1 cellular context compared by ENCODE assay signal in genomic region chr1:12229835-12230548, GRCh38.
TF ChIP-seq lines count a peak whose summit lies in the region.

Gene VPS13D (plus strand): TSS chr1:12230030. CDS start chr1:12234267, 4,237 bp downstream.

TF ChIP-seq in HepG2, 621 proteins besides CTCF, POLR2A, EP300 and RAD21 (continued from another document and continues in another):
- TF ChIP-seq ZNF513 (CRISPR knock-in tag; conservative IDR thresholded peaks at IDR 0.05) (0 out of 2 replicates have a peak, but pooled peaks have one; percentile 35), TMF1 (CRISPR knock-in tag; IDR thresholded peaks at IDR 0.05; ENCODE audit: low read depth) (0 out of 2 replicates have a peak, but pooled peaks have one; percentile 72), ZKSCAN1 (IDR thresholded peaks at IDR 0.05; ENCODE audit: low read length) (no peak), LBX2 (CRISPR knock-in tag; IDR thresholded peaks at IDR 0.05; ENCODE audit: borderline replicate concordance) (0 out of 2 replicates have a peak, but pooled peaks have one; percentile 51), ZNF552 (CRISPR knock-in tag; IDR thresholded peaks at IDR 0.05; ENCODE audit: borderline replicate concordance) (0 out of 2 replicates have a peak, but pooled peaks have one; percentile 13), ZNF280D (CRISPR knock-in tag; IDR thresholded peaks at IDR 0.05) (no peak), MEIS1 (CRISPR knock-in tag; IDR thresholded peaks at IDR 0.05; ENCODE audit: borderline replicate concordance) (0 out of 2 replicates have a peak, but pooled peaks have one; percentile 30), ZBTB40 (IDR thresholded peaks at IDR 0.05) (no peak), ZBTB40 (CRISPR knock-in tag; IDR thresholded peaks at IDR 0.05) (0 out of 2 replicates have a peak, but pooled peaks have one; percentile 34), ZNF567 (CRISPR knock-in tag; IDR thresholded peaks at IDR 0.05; ENCODE audit: borderline replicate concordance) (no peak), ZNF510 (CRISPR knock-in tag; IDR thresholded peaks at IDR 0.05; ENCODE audit: low read depth) (no peak), FUBP1 (CRISPR knock-in tag; IDR thresholded peaks at IDR 0.05; ENCODE audit: borderline replicate concordance) (no peak), ZNF574 (CRISPR knock-in tag; IDR thresholded peaks at IDR 0.05) (peak; percentile 74), SP2 (CRISPR knock-in tag; IDR thresholded peaks at IDR 0.05) (no peak), SPEN (CRISPR knock-in tag; IDR thresholded peaks at IDR 0.05; ENCODE audit: low read depth) (peak; percentile 68; the same call in 1 of the 2 replicates), LCORL (IDR thresholded peaks at IDR 0.05) (no peak), LCORL (CRISPR knock-in tag; IDR thresholded peaks at IDR 0.05) (no peak), KAT2B (IDR thresholded peaks at IDR 0.05; ENCODE audit: borderline replicate concordance, low read depth, low read length) (no peak), GFI1 (CRISPR knock-in tag; IDR thresholded peaks at IDR 0.05; ENCODE audit: borderline replicate concordance) (no peak), IKZF5 (CRISPR knock-in tag; IDR thresholded peaks at IDR 0.05) (0 out of 2 replicates have a peak, but pooled peaks have one; percentile 33), ZGPAT (CRISPR knock-in tag; IDR thresholded peaks at IDR 0.05) (peak; percentile 8; the same call in 1 of the 2 replicates), TOPORS (CRISPR knock-in tag; IDR thresholded peaks at IDR 0.05) (0 out of 2 replicates have a peak, but pooled peaks have one; percentile 57), BORCS8-MEF2B (CRISPR knock-in tag; IDR thresholded peaks at IDR 0.05) (0 out of 2 replicates have a peak, but pooled peaks have one; percentile 51), ZNF326 (CRISPR knock-in tag; IDR thresholded peaks at IDR 0.05; ENCODE audit: borderline replicate concordance) (no peak), ZNF691 (CRISPR knock-in tag; IDR thresholded peaks at IDR 0.05; ENCODE audit: borderline replicate concordance, low read depth) (0 out of 2 replicates have a peak, but pooled peaks have one; percentile 12), ZSCAN29 (CRISPR knock-in tag; conservative IDR thresholded peaks at IDR 0.05) (no peak)
